Comparison of ENCODE assay signal across 19 cellular contexts in genomic region chr5:1123418-1124147, GRCh38.
"Had no signal": no experiment of that assay in that cellular context is flagged by ENCODE, and none has a peak within 500 bp of the region (broad histone marks: within the 10 kb centered on the region; RNA-seq: fewer than 3 reads in every experiment).

No MANE protein-coding gene starts in this region.

- H3K27ac ChIP-seq: neural progenitor cell had no signal

- H3K4me1 Mint-ChIP-seq: neural progenitor cell had no signal

- H3K9ac ChIP-seq: neural progenitor cell had no signal

- H3K4me3 ChIP-seq: breast epithelium, colonic mucosa, dorsolateral prefrontal cortex, lung, neural progenitor cell had no signal

- H3K27ac Mint-ChIP-seq: activated naive CD8-positive, alpha-beta T cell; activated T-helper 2 cell treated with anti-CD3 and anti-CD28 coated beads, Interferon-gamma antibody, Interleukin-2, Interleukin-4, amounts not matched to agents 10 μg/mL and 5 μg/mL and 100 μg/mL, durations not matched to agents 14 hours and 24 hours and 36 hours; effector memory CD8-positive, alpha-beta T cell; naive thymus-derived CD4-positive, alpha-beta T cell; neural progenitor cell; stimulated activated effector memory CD8-positive, alpha-beta T cell treated with anti-CD3 and anti-CD28 coated beads, Interleukin-12 subunit alpha, Interleukin-12 subunit beta, amount 100 ng/mL, for 72 hours; T-helper 1 cell treated with Interleukin-12 subunit alpha and Interleukin-12 subunit beta and Interleukin-4 antibody, amounts not matched to agents 30 μg/mL and 1 μg/mL, for 36 hours; type B pancreatic cell; WTC11 had no signal

- H3K4me3 Mint-ChIP-seq: activated naive CD8-positive, alpha-beta T cell; activated T-cell treated with anti-CD3 and anti-CD28 coated beads, Interleukin-2, amount 50 U/mL, for 4 hours; effector memory CD8-positive, alpha-beta T cell; naive thymus-derived CD4-positive, alpha-beta T cell; neural progenitor cell; stimulated activated effector memory CD8-positive, alpha-beta T cell treated with anti-CD3 and anti-CD28 coated beads, Interleukin-12 subunit alpha, Interleukin-12 subunit beta, amount 100 ng/mL, for 72 hours; T-helper 1 cell treated with Interleukin-12 subunit alpha and Interleukin-12 subunit beta and Interleukin-4 antibody, amounts not matched to agents 30 μg/mL and 1 μg/mL, for 36 hours; type B pancreatic cell; WTC11 had no signal

- H3K9me3 ChIP-seq: breast epithelium, colonic mucosa had no signal

- H3K4me2 ChIP-seq: neural progenitor cell had no signal

- H3K27me3 ChIP-seq: breast epithelium, colonic mucosa, dorsolateral prefrontal cortex, neural progenitor cell had no signal

- H2AFZ ChIP-seq: neural progenitor cell had no signal

- H3K36me3 Mint-ChIP-seq: activated naive CD8-positive, alpha-beta T cell; neural progenitor cell; stimulated activated effector memory CD8-positive, alpha-beta T cell treated with anti-CD3 and anti-CD28 coated beads, Interleukin-12 subunit alpha, Interleukin-12 subunit beta, amount 100 ng/mL, for 72 hours; type B pancreatic cell; WTC11 had no signal

- DNase-seq: activated CD8-positive, alpha-beta memory T cell treated with anti-CD3 and anti-CD28 coated beads, Interleukin-2, amount 50 U/mL, for 48 hours; activated naive CD4-positive, alpha-beta T cell; activated T-cell treated with anti-CD3 and anti-CD28 coated beads, Interleukin-2, amount 50 U/mL, for 4 hours; colonic mucosa; dorsolateral prefrontal cortex; effector memory CD8-positive, alpha-beta T cell; head of caudate nucleus; naive thymus-derived CD4-positive, alpha-beta T cell; stimulated activated CD4-positive, alpha-beta T cell treated with anti-CD3 and anti-CD28 coated beads, Interleukin-1b, Interleukin-23, amount 100 ng/mL, for 48 hours; T1000 had no signal

- H3K36me3 ChIP-seq: breast epithelium, colonic mucosa, neural progenitor cell had no signal

- H3K9me3 Mint-ChIP-seq: activated T-cell treated with anti-CD3 and anti-CD28 coated beads, Interleukin-2, amount 50 U/mL, for 4 hours; activated T-helper 2 cell treated with anti-CD3 and anti-CD28 coated beads, Interferon-gamma antibody, Interleukin-2, Interleukin-4, amounts not matched to agents 10 μg/mL and 5 μg/mL and 100 μg/mL, durations not matched to agents 14 hours and 24 hours and 36 hours; effector memory CD8-positive, alpha-beta T cell; naive thymus-derived CD4-positive, alpha-beta T cell; stimulated activated effector memory CD8-positive, alpha-beta T cell treated with anti-CD3 and anti-CD28 coated beads, Interleukin-12 subunit alpha, Interleukin-12 subunit beta, amount 100 ng/mL, for 72 hours; T-helper 1 cell treated with Interleukin-12 subunit alpha and Interleukin-12 subunit beta and Interleukin-4 antibody, amounts not matched to agents 30 μg/mL and 1 μg/mL, for 36 hours; type B pancreatic cell had no signal
